Comparison of ENCODE assay signal across 19 cellular contexts in genomic region chr16:82855471-82855870, GRCh38.
A peak's percentile ranks its signal among the peaks of the same experiment; 100 is the strongest.
DNase-seq lines count a peak whose midpoint lies in the region; ATAC-seq, FAIRE-seq and TF ChIP-seq lines count a peak whose summit lies in the region.
"Had no signal": no experiment of that assay in that cellular context is flagged by ENCODE, and none has a peak within 500 bp of the region (broad histone marks: within the 10 kb centered on the region; RNA-seq: fewer than 3 reads in every experiment).

No MANE protein-coding gene starts in this region.

- H3K36me3 ChIP-seq in adipocyte (ENCODE audit: control insufficient read depth, insufficient read depth, low read length, severe bottlenecking): no peaks in the 10 kb centered on the region

- TF ChIP-seq CTCF in AG09309 (IDR thresholded peaks at IDR 0.05; ENCODE audit: control insufficient read depth, insufficient read depth, low read depth, low read length, missing control alignments) (no peak), foreskin fibroblast (IDR thresholded peaks at IDR 0.05; ENCODE audit: low read depth, low read length) (no peak)

- H3K9me3 ChIP-seq in adipocyte (ENCODE audit: control insufficient read depth, low read length): no peaks in the 10 kb centered on the region

- H3K4me3 ChIP-seq in AG09309 (ENCODE audit: control insufficient read depth, low read depth, low read length) (no peak overlapping the region), adipocyte (ENCODE audit: low read length) (no peak overlapping the region), foreskin fibroblast (ENCODE audit: low read depth in 1 of 2, low read length in 2 of 2) (no peak overlapping the region)

- no peaks in the 10 kb centered on the region for H3K27me3 ChIP-seq in adipocyte (replicated peaks; ENCODE audit: control insufficient read depth, insufficient read depth, low read length)

- H3K4me1 ChIP-seq in adipocyte (ENCODE audit: control insufficient read depth, insufficient read depth, low read length): no peaks in the 10 kb centered on the region

- no peak for FAIRE-seq in HTR-8/SVneo (lab: Jason Lieb, UNC)
- FAIRE-seq: A204.1, H1, HepG2 had no signal

- no peak for ATAC-seq in GM21619 (IDR thresholded peaks at IDR 0.05; ENCODE audit: unreplicated experiment)
- ATAC-seq: HepG2 had no signal

- no peak overlapping the region for H3K9ac ChIP-seq in adipocyte (ENCODE audit: low read length)

- in situ Hi-C loops in ACHN (cut with HindIII; ENCODE audit: low pct_ligation_motif_present, low pct_unique_long_range_greater_than_20kb, low sequenced_read_pairs): no loop called here

- DNase-seq in AG09309 (ENCODE audit: low read depth) (peak; percentile 57), GM04503 (ENCODE audit: low read depth) (peak; percentile 71), adipocyte (ENCODE audit: low read depth) (peak; percentile 13), foreskin fibroblast (peak; percentile 53 to 55), HTR-8/SVneo (ENCODE audit: insufficient read length, low spot score) (no peak), ACHN (no peak), activated gamma-delta T cell treated with Interleukin-2 at 50 U/mL for 16 hours (no peak)
- DNase-seq: KBM-7, NCI-H1417 treated with DMSO at 0.1 percent for 48 hours, NCI-H187 treated with DMSO at 0.1 percent for 48 hours, NCI-H2227 treated with DMSO at 0.1 percent for 48 hours, NCI-H510A treated with DMSO at 0.1 percent for 48 hours, NCI-H82, RPMI8226, SIG-M5 had no signal

Comparison
In these comparisons a context has a peak if more than half of its experiments do, and no peak if none do; other contexts are left out.
1. DNase-seq: peak in AG09309 (single experiment), GM04503 (single experiment), adipocyte (single experiment) and foreskin fibroblast (2 of 2); none in HTR-8/SVneo (single experiment), ACHN (single experiment) and activated gamma-delta T cell treated with Interleukin-2 at 50 U/mL for 16 hours (single experiment).